Comparison of ENCODE assay signal across 25 cellular contexts in the genomic region with DNA sequence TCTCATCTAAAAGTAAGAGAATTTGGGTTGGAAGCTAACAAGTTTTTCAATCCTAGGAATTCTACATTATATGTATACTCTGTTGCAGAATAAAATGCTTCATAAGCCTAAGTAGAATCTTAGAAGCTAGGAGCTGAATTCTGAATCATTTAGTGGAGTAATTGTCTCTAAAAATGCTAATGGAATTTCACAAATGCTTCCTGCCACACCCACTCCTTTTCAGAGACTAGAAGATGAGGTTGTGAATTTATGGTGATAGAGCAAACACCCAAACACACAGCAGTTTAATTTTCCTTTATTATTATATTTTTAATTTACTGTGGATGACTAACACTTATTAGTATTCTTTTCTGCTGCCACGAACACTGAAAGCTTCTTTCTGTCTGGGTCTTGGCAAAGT.
DNase-seq lines count a peak whose midpoint lies in the region; ATAC-seq, FAIRE-seq and TF ChIP-seq lines count a peak whose summit lies in the region.
"Had no signal": no experiment of that assay in that cellular context is flagged by ENCODE, and none has a peak within 500 bp of the region (broad histone marks: within the 10 kb centered on the region; RNA-seq: fewer than 3 reads in every experiment).

No MANE protein-coding gene starts in this region.

- ATAC-seq in A549 (no peak), HG02840 (IDR thresholded peaks at IDR 0.05; ENCODE audit: low FRiP score, unreplicated experiment) (no peak)
- ATAC-seq: GM12878 had no signal

- H3K4me1 ChIP-seq in A549 (peaks cover 19% of the 10 kb centered on the region; the same call in 2 of the 3 replicates), prostate gland (replicated peaks) (no peaks in the 10 kb centered on the region)
- H3K4me1 ChIP-seq: BE2C, SJCRH30 had no signal

- intact Hi-C loops in lower leg skin (cut with DNase I; ENCODE audit: low total_unique reads), result no loop called here
- intact Hi-C loops in prostate gland (cut with DNase I), result no loop called here

- H3K4me3 ChIP-seq in A549, result no peak overlapping the region
- H3K4me3 ChIP-seq in astrocyte of the spinal cord (ENCODE audit: low read depth, low read length), result no peak overlapping the region
- H3K4me3 ChIP-seq in lower leg skin (ENCODE audit: low read depth, poor library complexity, severe bottlenecking), result no peak overlapping the region
- H3K4me3 ChIP-seq in prostate gland, result no peak overlapping the region
- H3K4me3 ChIP-seq: GM12878, SJCRH30 had no signal

- DNase-seq in A549 (ENCODE audit: low read depth in 1 of 2, low spot score in 1 of 2), result no peak
- peak; percentile 15 for DNase-seq in NCI-H460 (ENCODE audit: extremely low read depth, low read depth)
- DNase-seq in astrocyte of the spinal cord (ENCODE audit: low read depth, low spot score), result peak; percentile 5
- DNase-seq in iris pigment epithelial cell (ENCODE audit: low read depth), result peak; percentile 21
- DNase-seq in lower leg skin (ENCODE audit: low spot score in 2 of 2), result no peak
- no peak for DNase-seq in prostate gland (ENCODE audit: low spot score)
- no peak for DNase-seq in glomerular visceral epithelial cell (ENCODE audit: extremely low spot score)
- DNase-seq: BE2C, COR-L47, DMS79, H7, HFFc6, KG1, NCI-H1105, NCI-H146, NCI-H2029, NCI-H2227 treated with DMSO at 0.1 percent for 48 hours, NCI-H524, NCI-H82, SJCRH30 had no signal

- TF ChIP-seq POLR2A in A549 (IDR thresholded peaks at IDR 0.05; ENCODE audit: low read length), result no peak
- TF ChIP-seq POLR2A in lower leg skin (IDR thresholded peaks at IDR 0.05), result no peak
- no peak for TF ChIP-seq POLR2A in prostate gland (IDR thresholded peaks at IDR 0.05)

- TF ChIP-seq RAD21 in A549 (conservative IDR thresholded peaks at IDR 0.05 in 1 of 2, IDR thresholded peaks at IDR 0.05 in 1 of 2), result no peak

- H3K27ac ChIP-seq in A549 (no peak overlapping the region), prostate gland (no peak overlapping the region)
- H3K27ac ChIP-seq: SJCRH30 had no signal

- POLR2A ChIA-PET in A549 (lab: Yijun Ruan, JAX), result no interaction called here

- 0 out of 3 replicates have a peak overlapping the region, but pooled peaks have one; percentile 5 for H3K4me2 ChIP-seq in A549

- H3K36me3 ChIP-seq in prostate gland, result no peaks in the 10 kb centered on the region
- H3K36me3 ChIP-seq: BE2C, SJCRH30 had no signal

- in situ Hi-C loops in astrocyte of the spinal cord (cut with HindIII; ENCODE audit: low sequenced_read_pairs), result no loop called here

- no peak for TF ChIP-seq EP300 in A549 (IDR thresholded peaks at IDR 0.05)

- H3K27me3 ChIP-seq in prostate gland (replicated peaks; ENCODE audit: insufficient read depth), result no peaks in the 10 kb centered on the region
- H3K27me3 ChIP-seq: SJCRH30 had no signal

- H3K9me3 ChIP-seq in A549 (no peaks in the 10 kb centered on the region), prostate gland (no peaks in the 10 kb centered on the region)
- H3K9me3 ChIP-seq: BE2C, SJCRH30 had no signal

- CTCF ChIA-PET in A549 (lab: Yijun Ruan, JAX), result interaction anchor here (1.1 to 1.3 kb wide), 2 partner anchors 9 to 291 kb away, joined by 3 to 4 read pairs; no protein-coding TSS in a partner anchor

- no peak for TF ChIP-seq CTCF in A549 (IDR thresholded peaks at IDR 0.05)
- TF ChIP-seq CTCF in astrocyte of the spinal cord (IDR thresholded peaks at IDR 0.05; ENCODE audit: low read depth, low read length), result no peak
- TF ChIP-seq CTCF in lower leg skin (IDR thresholded peaks at IDR 0.05), result no peak
- TF ChIP-seq CTCF in prostate gland (IDR thresholded peaks at IDR 0.05), result no peak

- no peak for FAIRE-seq in A549 (lab: Jason Lieb, UNC)
- FAIRE-seq: A204.1, GM12878, HTR-8/SVneo, RCC 7860 had no signal

- 59% methylated on average over 1 of the region's 1 CpG for WGBS in A549 (ENCODE audit: missing lambda C conversion rate)
- WGBS in lower leg skin, 2 donors, result 20 to 28% methylated on average over 1 of the region's 1 CpG
- 46% methylated on average over 1 of the region's 1 CpG for WGBS in prostate gland

TF ChIP-seq in A549, 52 proteins besides CTCF, POLR2A, EP300 and RAD21:
- TF ChIP-seq, protein P1, sequence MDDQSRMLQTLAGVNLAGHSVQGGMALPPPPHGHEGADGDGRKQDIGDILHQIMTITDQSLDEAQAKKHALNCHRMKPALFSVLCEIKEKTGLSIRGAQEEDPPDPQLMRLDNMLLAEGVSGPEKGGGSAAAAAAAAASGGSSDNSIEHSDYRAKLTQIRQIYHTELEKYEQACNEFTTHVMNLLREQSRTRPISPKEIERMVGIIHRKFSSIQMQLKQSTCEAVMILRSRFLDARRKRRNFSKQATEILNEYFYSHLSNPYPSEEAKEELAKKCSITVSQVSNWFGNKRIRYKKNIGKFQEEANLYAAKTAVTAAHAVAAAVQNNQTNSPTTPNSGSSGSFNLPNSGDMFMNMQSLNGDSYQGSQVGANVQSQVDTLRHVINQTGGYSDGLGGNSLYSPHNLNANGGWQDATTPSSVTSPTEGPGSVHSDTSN (IDR thresholded peaks at IDR 0.05), result no peak
- TF ChIP-seq ZSCAN20 (CRISPR knock-in tag; IDR thresholded peaks at IDR 0.05) (no peak), HEYL (CRISPR knock-in tag; IDR thresholded peaks at IDR 0.05) (no peak), EHMT2 (IDR thresholded peaks at IDR 0.05; ENCODE audit: low read depth) (no peak), SMC3 (IDR thresholded peaks at IDR 0.05) (no peak)
- TF ChIP-seq, protein P2, sequence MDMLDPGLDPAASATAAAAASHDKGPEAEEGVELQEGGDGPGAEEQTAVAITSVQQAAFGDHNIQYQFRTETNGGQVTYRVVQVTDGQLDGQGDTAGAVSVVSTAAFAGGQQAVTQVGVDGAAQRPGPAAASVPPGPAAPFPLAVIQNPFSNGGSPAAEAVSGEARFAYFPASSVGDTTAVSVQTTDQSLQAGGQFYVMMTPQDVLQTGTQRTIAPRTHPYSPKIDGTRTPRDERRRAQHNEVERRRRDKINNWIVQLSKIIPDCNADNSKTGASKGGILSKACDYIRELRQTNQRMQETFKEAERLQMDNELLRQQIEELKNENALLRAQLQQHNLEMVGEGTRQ (IDR thresholded peaks at IDR 0.05), result no peak

Comparison
In these comparisons a context has a peak if more than half of its experiments do, and no peak if none do; other contexts are left out.
1. DNase-seq: peak in NCI-H460 (single experiment), astrocyte of the spinal cord (single experiment) and iris pigment epithelial cell (single experiment); none in A549 (0 of 2), lower leg skin (0 of 2), prostate gland (single experiment) and glomerular visceral epithelial cell (single experiment).